ENCODE assay signal across 18 cellular contexts in genomic region chr1:161799792-161800191, GRCh38. TPM values are rescaled to one million over a fixed set of nuclear protein-coding genes. Genes with fewer than 3 reads are reported as not detected.
DNase-seq lines count a peak whose midpoint lies in the region; ATAC-seq and TF ChIP-seq lines count a peak whose summit lies in the region.
"Had no signal": no experiment of that assay in that cellular context is flagged by ENCODE, and none has a peak within 500 bp of the region (broad histone marks: within the 10 kb centered on the region; RNA-seq: fewer than 3 reads in every experiment).

No MANE protein-coding gene starts in this region.

- H4K20me1 ChIP-seq in Karpas-422 (ENCODE audit: insufficient read depth, low read depth, low read length): no peaks in the 10 kb centered on the region
- H4K20me1 ChIP-seq: BLaER1 had no signal

- H3K9me2 ChIP-seq in Karpas-422 (replicated peaks; ENCODE audit: insufficient read depth, low read length): no peaks in the 10 kb centered on the region

- H3K79me2 ChIP-seq in Karpas-422 (ENCODE audit: low read length): peaks cover 40% of the 10 kb centered on the region

- peaks cover 5% of the 10 kb centered on the region for H3K4me1 Mint-ChIP-seq in T-helper 17 cell
- H3K4me1 Mint-ChIP-seq: B cell had no signal

- ATAC-seq in T-helper 17 cell: no peak
- no peak for ATAC-seq in heart left ventricle
- no peak for ATAC-seq in HG03565 (IDR thresholded peaks at IDR 0.05; ENCODE audit: unreplicated experiment)
- ATAC-seq: CD8-positive, alpha-beta T cell had no signal

- TF ChIP-seq POLR2A in heart left ventricle (IDR thresholded peaks at IDR 0.05): no peak

- 97 to 100% (median 98%) methylated on average over 1 of the region's 1 CpG for WGBS in heart left ventricle, 4 donors

- peak overlapping the region; percentile 34 for H3K27ac Mint-ChIP-seq in T-helper 17 cell
- H3K27ac Mint-ChIP-seq: B cell; CD8-positive, alpha-beta T cell had no signal

- no peak overlapping the region for H3K4me3 Mint-ChIP-seq in T-helper 17 cell
- H3K4me3 Mint-ChIP-seq: B cell; CD4-positive, CD25-positive, alpha-beta regulatory T cell; CD8-positive, alpha-beta T cell had no signal

- peak overlapping the region; percentile 48 for H3K4me2 ChIP-seq in Karpas-422 (ENCODE audit: low read depth, low read length, poor library complexity, severe bottlenecking)
- H3K4me2 ChIP-seq: BLaER1 had no signal

- peak; percentile 64 for DNase-seq in Karpas-422
- DNase-seq in NCI-H526 (lab: John Stamatoyannopoulos, UW): peak; percentile 57 to 70
- no peak for DNase-seq in T-helper 17 cell
- DNase-seq in fibroblast of villous mesenchyme (ENCODE audit: low read depth): peak; percentile 10
- no peak for DNase-seq in heart left ventricle
- DNase-seq in SKM-1 (lab: John Stamatoyannopoulos, UW; ENCODE audit: unreplicated experiment): no peak
- DNase-seq: Caco-2; CD4-positive, CD25-positive, alpha-beta regulatory T cell; CD8-positive, alpha-beta T cell; DMS153; DND-41; GM23248; H7; HCEC 1CT had no signal

- H3K36me3 ChIP-seq in Karpas-422 (ENCODE audit: insufficient read depth, low read length): peaks cover 67% of the 10 kb centered on the region
- peaks cover 0 to 93% (median 83%) of the 10 kb centered on the region in 9 donors for H3K36me3 ChIP-seq in heart left ventricle

- H3K27ac ChIP-seq in Karpas-422 (ENCODE audit: low read length) (peak overlapping the region; percentile 38), heart left ventricle (no peak overlapping the region)
- H3K27ac ChIP-seq: BLaER1, C4-2B, GM23248 had no signal

- no peak for TF ChIP-seq CTCF in fibroblast of villous mesenchyme (IDR thresholded peaks at IDR 0.05; ENCODE audit: insufficient read depth, low read depth, low read length)
- TF ChIP-seq CTCF in heart left ventricle (IDR thresholded peaks at IDR 0.05): no peak

- H3K4me1 ChIP-seq in Karpas-422 (ENCODE audit: low read length) (peaks cover 18% of the 10 kb centered on the region), heart left ventricle (peaks cover 0 to 7% (median 0%) of the 10 kb centered on the region in 12 donors)
- H3K4me1 ChIP-seq: BLaER1, Caco-2 had no signal

- no peaks in the 10 kb centered on the region for H3K27me3 Mint-ChIP-seq in T-helper 17 cell
- H3K27me3 Mint-ChIP-seq: B cell; CD4-positive, CD25-positive, alpha-beta regulatory T cell had no signal

- H3K36me3 Mint-ChIP-seq in T-helper 17 cell (ENCODE audit: low read depth): peaks cover 8% of the 10 kb centered on the region

- H3K27me3 ChIP-seq in Karpas-422 (ENCODE audit: low read length): no peaks in the 10 kb centered on the region
- H3K27me3 ChIP-seq in heart left ventricle: no peaks in the 10 kb centered on the region
- H3K27me3 ChIP-seq: BLaER1 had no signal

- H2AFZ ChIP-seq in Karpas-422 (ENCODE audit: low read length): no peak overlapping the region
- H2AFZ ChIP-seq: GM23248 had no signal

- H3K9ac ChIP-seq in Karpas-422 (ENCODE audit: low read length): no peak overlapping the region
- H3K9ac ChIP-seq: BLaER1, GM23248 had no signal

- intact Hi-C loops in heart left ventricle (cut with DNase I): loop anchor here in 2 of 10 donors (10.0 kb wide), 2 partner anchors 45 to 65 kb away; no protein-coding TSS in a partner anchor

- H3K9me3 ChIP-seq in Karpas-422 (ENCODE audit: low read length) (no peaks in the 10 kb centered on the region), T-helper 17 cell (ENCODE audit: control insufficient read depth, low read length, poor library complexity, severe bottlenecking) (no peaks in the 10 kb centered on the region), heart left ventricle (no peaks in the 10 kb centered on the region)
- H3K9me3 ChIP-seq: BLaER1 had no signal

- H3K4me3 ChIP-seq in Karpas-422 (ENCODE audit: low read length) (no peak overlapping the region), fibroblast of villous mesenchyme (ENCODE audit: low read depth, low read length) (no peak overlapping the region), heart left ventricle (no peak overlapping the region)
- H3K4me3 ChIP-seq: BLaER1, GM23248 had no signal

RNA-seq across cellular contexts. Expression of gene ATF6, which starts 33.7 kb away (rescaled TPM):
- total RNA-seq in Karpas-422 (2014; rRNA removed; shearing (Covaris generic); ENCODE audit: low replicate concordance): 21.6 and 36.5 TPM in 2 replicates
- total RNA-seq in T-helper 17 cell: 10 to 100 TPM; 17.0 to 18.6 TPM
- total RNA-seq in fibroblast of villous mesenchyme: 22.9 and 32.8 TPM in 2 replicates
- total RNA-seq in heart left ventricle: 10 to 100 TPM; 13.3 to 24.4 (median 17.6) TPM
- polyA plus RNA-seq in heart left ventricle: 10 to 100 TPM in 1 of 2 donors, 1 to 10 TPM in 1; 3.0 to 16.2 TPM

RNA-seq across cellular contexts. Expression of gene DUSP12, which starts 50.2 kb away (rescaled TPM):
- 87.8 and 102 TPM in 2 replicates for total RNA-seq in Karpas-422 (2014; rRNA removed; shearing (Covaris generic); ENCODE audit: low replicate concordance)
- total RNA-seq in T-helper 17 cell: 10 to 100 TPM; 17.2 to 24.8 TPM
- total RNA-seq in fibroblast of villous mesenchyme: 26.3 and 36.4 TPM in 2 replicates
- total RNA-seq in heart left ventricle: 10 to 100 TPM in 1 of 9 donors, 1 to 10 TPM in 8; 5.2 to 10.0 (median 7.1) TPM
- 10 to 100 TPM in 1 of 2 donors, 1 to 10 TPM in 1; 5.8 to 18.1 TPM for polyA plus RNA-seq in heart left ventricle

Comparison
In these comparisons a context has a peak if more than half of its experiments do, and no peak if none do; other contexts are left out.
1. DNase-seq: peak in Karpas-422 (single experiment), NCI-H526 (2 of 2) and fibroblast of villous mesenchyme (single experiment); none in T-helper 17 cell (0 of 3), heart left ventricle (0 of 5) and SKM-1 (single experiment).